21 cellular contexts compared by ENCODE assay signal in genomic region chr9:117344892-117345660, GRCh38.
DNase-seq lines count a peak whose midpoint lies in the region; ATAC-seq and TF ChIP-seq lines count a peak whose summit lies in the region.
"Had no signal": no experiment of that assay in that cellular context is flagged by ENCODE, and none has a peak within 500 bp of the region (broad histone marks: within the 10 kb centered on the region; RNA-seq: fewer than 3 reads in every experiment).

No MANE protein-coding gene starts in this region.

- H4K20me1 ChIP-seq in SK-N-SH (ENCODE audit: insufficient read depth) (no peaks in the 10 kb centered on the region), hepatocyte (ENCODE audit: insufficient read depth, poor library complexity, severe bottlenecking) (no peaks in the 10 kb centered on the region)

- H3K79me2 ChIP-seq in SK-N-SH (ENCODE audit: insufficient read depth): no peaks in the 10 kb centered on the region
- H3K79me2 ChIP-seq in hepatocyte: no peaks in the 10 kb centered on the region

- 19% methylated on average over 4 of the region's 4 CpGs for WGBS in SK-N-SH (ENCODE audit: low lambda C conversion rate)
- WGBS in hepatocyte (ENCODE audit: low lambda C conversion rate, missing lambda C conversion rate): 23% methylated on average over 4 of the region's 4 CpGs

- CTCF ChIA-PET in SK-N-SH (lab: Yijun Ruan, JAX): interaction anchor here (0.7 to 1.7 kb wide), 5 partner anchors 9 to 98 kb away, joined by 3 to 7 read pairs (median 4); no protein-coding TSS in a partner anchor

- H3K9ac ChIP-seq in SK-N-SH: no peak overlapping the region

- TF ChIP-seq EP300 in SK-N-SH (IDR thresholded peaks at IDR 0.05; ENCODE audit: borderline replicate concordance in 1 of 2, low read depth in 1 of 2, low read length in 1 of 2): peak in 1 of 2 experiments; percentile 78; a peak in 2 of 4 replicates

- H3K4me1 ChIP-seq in SK-N-SH (ENCODE audit: control insufficient read depth in 1 of 2, insufficient read depth in 2 of 2, low read depth in 1 of 2, low read length in 1 of 2) (peaks cover 0 to 40% of the 10 kb centered on the region in 2 experiments; a peak in 2 of 4 replicates), hepatocyte (ENCODE audit: insufficient read depth) (peaks cover 4% of the 10 kb centered on the region)
- H3K4me1 ChIP-seq: prostate gland, stomach had no signal

- TF ChIP-seq CTCF in SK-N-SH (IDR thresholded peaks at IDR 0.05) (no peak), hepatocyte (IDR thresholded peaks at IDR 0.05; ENCODE audit: poor library complexity) (no peak)

- H3K27me3 ChIP-seq in SK-N-SH (ENCODE audit: insufficient read depth) (no peaks in the 10 kb centered on the region), hepatocyte (peaks cover 9% of the 10 kb centered on the region)
- H3K27me3 ChIP-seq: MG63, stomach had no signal

- no peaks in the 10 kb centered on the region for H3F3A ChIP-seq in SK-N-SH (replicated peaks; ENCODE audit: insufficient read depth)

- H3K4me3 ChIP-seq in SK-N-SH (ENCODE audit: low read depth in 2 of 2, low read length in 1 of 2): no peak overlapping the region
- H3K4me3 ChIP-seq in hepatocyte: no peak overlapping the region
- H3K4me3 ChIP-seq: MG63, prostate gland, stomach had no signal

- H3K9me2 ChIP-seq in SK-N-SH: no peaks in the 10 kb centered on the region
- no peaks in the 10 kb centered on the region for H3K9me2 ChIP-seq in hepatocyte (replicated peaks; ENCODE audit: insufficient read depth)

- DNase-seq in NCI-H510A treated with DMSO at 0.1 percent for 48 hours (lab: John Stamatoyannopoulos, UW) (peak; percentile 18), NCI-H510A (lab: John Stamatoyannopoulos, UW) (no peak), SK-N-SH (peak; percentile 6), hepatocyte (ENCODE audit: low spot score) (peak; percentile 23), head of caudate nucleus (no peak), UCSD-AML1 (lab: John Stamatoyannopoulos, UW; ENCODE audit: unreplicated experiment) (no peak), sciatic nerve (ENCODE audit: low spot score) (no peak), NCI-H748 (lab: John Stamatoyannopoulos, UW; ENCODE audit: unreplicated experiment) (no peak)
- DNase-seq: activated CD4-positive, alpha-beta T cell treated with anti-CD3 and anti-CD28 coated beads for 48 hours; activated naive CD8-positive, alpha-beta T cell treated with anti-CD3 and anti-CD28 coated beads for 36 hours; effector memory CD8-positive, alpha-beta T cell; immature natural killer cell; left ventricle myocardium superior; MG63; NCI-H1694; NCI-H345; stimulated activated CD4-positive, alpha-beta T cell treated with anti-CD3 and anti-CD28 coated beads, Interleukin-4, amount 100 ng/mL, for 24 hours; stomach; SW 1271 had no signal

- no peak for ATAC-seq in sciatic nerve
- ATAC-seq: effector memory CD8-positive, alpha-beta T cell; left ventricle myocardium superior had no signal

- intact Hi-C loops in head of caudate nucleus (cut with DNase I): no loop called here
- intact Hi-C loops in sciatic nerve (cut with DNase I): no loop called here

- POLR2A ChIA-PET in SK-N-SH (lab: Yijun Ruan, JAX): interaction anchor here (0.9 to 1.5 kb wide), 3 partner anchors 10 to 67 kb away, joined by 3 to 6 read pairs (median 3); no protein-coding TSS in a partner anchor

- H3K4me2 ChIP-seq in SK-N-SH (no peak overlapping the region), hepatocyte (no peak overlapping the region)

- H2AFZ ChIP-seq in SK-N-SH (ENCODE audit: low read depth) (no peak overlapping the region), hepatocyte (no peak overlapping the region)

- no peaks in the 10 kb centered on the region for H3K36me3 ChIP-seq in SK-N-SH (replicated peaks in 1 of 2; ENCODE audit: control insufficient read depth in 1 of 2, insufficient read depth in 2 of 2, low read length in 1 of 2)
- H3K36me3 ChIP-seq in hepatocyte (replicated peaks; ENCODE audit: insufficient read depth, low read depth): no peaks in the 10 kb centered on the region
- H3K36me3 ChIP-seq: MG63, prostate gland, stomach had no signal

- H3K27ac ChIP-seq in SK-N-SH (ENCODE audit: low read depth in 2 of 2, low read length in 1 of 2): peak overlapping the region in 1 of 2 experiments; percentile 87; a peak in 2 of 4 replicates
- H3K27ac ChIP-seq in hepatocyte: no peak overlapping the region
- H3K27ac ChIP-seq: HL-60, prostate gland, stomach had no signal

- 0 out of 2 replicates have a peak, but pooled peaks have one; percentile 5 for TF ChIP-seq RAD21 in SK-N-SH (IDR thresholded peaks at IDR 0.05; ENCODE audit: low read length)

- H3K9me3 ChIP-seq in SK-N-SH (no peaks in the 10 kb centered on the region), hepatocyte (ENCODE audit: low read depth) (no peaks in the 10 kb centered on the region)
- H3K9me3 ChIP-seq: MG63, prostate gland, stomach had no signal

TF ChIP-seq in SK-N-SH, 30 proteins besides CTCF, POLR2A, EP300 and RAD21:
- TF ChIP-seq FOXM1 (IDR thresholded peaks at IDR 0.05; ENCODE audit: low read depth): no peak
- TF ChIP-seq NFIC (IDR thresholded peaks at IDR 0.05; ENCODE audit: borderline replicate concordance): no peak
- no peak for TF ChIP-seq MAX (IDR thresholded peaks at IDR 0.05; ENCODE audit: low read depth)
- TF ChIP-seq REST (IDR thresholded peaks at IDR 0.05; ENCODE audit: low read depth, low read length): no peak
- TF ChIP-seq JUND (IDR thresholded peaks at IDR 0.05): no peak
- TF ChIP-seq GABPA (IDR thresholded peaks at IDR 0.05; ENCODE audit: low read depth): no peak
- TF ChIP-seq GATA2 (CRISPR knock-in tag; IDR thresholded peaks at IDR 0.05): peak; percentile 70

Comparison
In these comparisons a context has a peak if more than half of its experiments do, and no peak if none do; other contexts are left out.
1. DNase-seq: peak in NCI-H510A treated with DMSO at 0.1 percent for 48 hours (single experiment), SK-N-SH (single experiment) and hepatocyte (single experiment); none in NCI-H510A (single experiment), head of caudate nucleus (0 of 42), UCSD-AML1 (single experiment), sciatic nerve (single experiment) and NCI-H748 (single experiment).